Comparison of ENCODE assay signal across 9 cellular contexts in the genomic region with DNA sequence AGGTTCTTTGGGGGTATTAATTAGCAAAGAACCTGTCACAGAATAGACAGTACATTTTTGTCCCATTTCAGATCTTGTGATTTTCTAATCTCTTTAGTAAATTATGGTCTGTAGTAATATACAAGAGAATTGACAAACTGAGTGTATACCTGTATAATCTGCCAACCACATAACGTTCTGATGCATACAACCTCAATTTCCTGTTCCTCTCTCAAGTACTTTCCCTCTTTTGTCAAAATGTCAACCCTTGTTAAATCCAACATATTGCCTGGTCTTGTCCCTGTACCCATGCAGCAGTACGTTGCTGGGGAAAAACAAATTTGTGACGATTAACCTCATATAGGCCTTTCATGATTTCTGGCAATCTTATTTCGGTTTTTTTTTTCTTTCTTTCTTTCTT. TPM values are rescaled to one million over a fixed set of nuclear protein-coding genes. Genes with fewer than 3 reads are reported as not detected.
DNase-seq lines count a peak whose midpoint lies in the region; ATAC-seq and TF ChIP-seq lines count a peak whose summit lies in the region.
"Had no signal": no experiment of that assay in that cellular context is flagged by ENCODE, and none has a peak within 500 bp of the region (broad histone marks: within the 10 kb centered on the region; RNA-seq: fewer than 3 reads in every experiment).

No MANE protein-coding gene starts in this region.

- peak overlapping the region; percentile 62 for H3K27ac ChIP-seq in hepatocyte
- H3K27ac ChIP-seq in suprapubic skin, result no peak overlapping the region

- no peak for TF ChIP-seq EP300 in suprapubic skin (IDR thresholded peaks at IDR 0.05)

- ATAC-seq in WTC11, result no peak
- ATAC-seq in GM21390 (IDR thresholded peaks at IDR 0.05; ENCODE audit: unreplicated experiment), result no peak

- H3K27me3 ChIP-seq in hepatocyte (no peaks in the 10 kb centered on the region), suprapubic skin (no peaks in the 10 kb centered on the region)

- CTCF ChIA-PET in WTC11 (lab: Charles Lee), result no interaction called here

- no peak for DNase-seq in activated naive CD4-positive, alpha-beta T cell (lab: John Stamatoyannopoulos, UW)
- DNase-seq in WTC11 (ENCODE audit: low spot score) (no peak), hepatocyte (ENCODE audit: low spot score) (no peak), suprapubic skin (ENCODE audit: low spot score in 2 of 2) (no peak), NCI-H526 treated with DMSO at 0.1 percent for 48 hours (lab: John Stamatoyannopoulos, UW) (no peak)
- DNase-seq in stimulated activated CD4-positive, alpha-beta T cell treated with anti-CD3 and anti-CD28 coated beads, Interleukin-4, amount 100 ng/mL, for 1 hour, result no peak
- DNase-seq: NK-92 treated with Interleukin-12 subunit alpha and Interleukin-12 subunit beta, amount 100 ng/mL, for 24 hours had no signal

- H3K9me2 ChIP-seq in hepatocyte (replicated peaks; ENCODE audit: insufficient read depth), result no peaks in the 10 kb centered on the region

- H3K4me2 ChIP-seq in hepatocyte, result peak overlapping the region; percentile 79

- H3K27me3 Mint-ChIP-seq in activated naive CD4-positive, alpha-beta T cell treated with anti-CD3 and anti-CD28 coated beads, Interleukin-2, amount 50 U/mL, for 24 hours, result no peaks in the 10 kb centered on the region
- H3K27me3 Mint-ChIP-seq in WTC11 (ENCODE audit: low read depth), result peaks cover 21% of the 10 kb centered on the region

- peak overlapping the region; percentile 95 for H3K27ac Mint-ChIP-seq in activated naive CD4-positive, alpha-beta T cell treated with anti-CD3 and anti-CD28 coated beads, Interleukin-2, amount 50 U/mL, for 24 hours
- H3K27ac Mint-ChIP-seq in WTC11, result no peak overlapping the region

- H3K36me3 Mint-ChIP-seq in activated naive CD4-positive, alpha-beta T cell treated with anti-CD3 and anti-CD28 coated beads, Interleukin-2, amount 50 U/mL, for 24 hours, result peaks cover 2% of the 10 kb centered on the region
- H3K36me3 Mint-ChIP-seq in WTC11, result no peaks in the 10 kb centered on the region

- H3K79me2 ChIP-seq in hepatocyte, result peaks cover 61% of the 10 kb centered on the region

- no peaks in the 10 kb centered on the region for H3K9me3 Mint-ChIP-seq in activated naive CD4-positive, alpha-beta T cell treated with anti-CD3 and anti-CD28 coated beads, Interleukin-2, amount 50 U/mL, for 24 hours
- H3K9me3 Mint-ChIP-seq in WTC11, result no peaks in the 10 kb centered on the region

- no peak overlapping the region for H3K4me3 Mint-ChIP-seq in activated naive CD4-positive, alpha-beta T cell treated with anti-CD3 and anti-CD28 coated beads, Interleukin-2, amount 50 U/mL, for 24 hours
- peak overlapping the region; percentile 98 for H3K4me3 Mint-ChIP-seq in WTC11

- whole genome bisulfite sequencing in hepatocyte (ENCODE audit: low lambda C conversion rate, missing lambda C conversion rate), result 91% methylated on average over 4 of the region's 4 CpGs
- WGBS in suprapubic skin, result 69% methylated on average over 4 of the region's 4 CpGs

- no peak overlapping the region for H2AFZ ChIP-seq in hepatocyte

- H3K36me3 ChIP-seq in hepatocyte (replicated peaks; ENCODE audit: insufficient read depth, low read depth), result no peaks in the 10 kb centered on the region
- H3K36me3 ChIP-seq in suprapubic skin, result peaks cover 10% of the 10 kb centered on the region

- TF ChIP-seq CTCF in WTC11 (IDR thresholded peaks at IDR 0.05) (no peak), hepatocyte (IDR thresholded peaks at IDR 0.05; ENCODE audit: poor library complexity) (no peak), suprapubic skin (IDR thresholded peaks at IDR 0.05) (no peak)

- POLR2A ChIA-PET in WTC11 (lab: Charles Lee), result no interaction called here

- H3K9me3 ChIP-seq in hepatocyte (ENCODE audit: low read depth) (no peaks in the 10 kb centered on the region), suprapubic skin (no peaks in the 10 kb centered on the region)

- no peak for TF ChIP-seq POLR2A in suprapubic skin (IDR thresholded peaks at IDR 0.05)

- H3K4me1 ChIP-seq in hepatocyte (ENCODE audit: insufficient read depth) (peaks cover 6% of the 10 kb centered on the region), suprapubic skin (peaks cover 20% of the 10 kb centered on the region)

- no peaks in the 10 kb centered on the region for H4K20me1 ChIP-seq in hepatocyte (ENCODE audit: insufficient read depth, poor library complexity, severe bottlenecking)

- H3K4me1 Mint-ChIP-seq in activated naive CD4-positive, alpha-beta T cell treated with anti-CD3 and anti-CD28 coated beads, Interleukin-2, amount 50 U/mL, for 24 hours, result peaks cover 31% of the 10 kb centered on the region
- peaks cover 21% of the 10 kb centered on the region for H3K4me1 Mint-ChIP-seq in WTC11

- H3K4me3 ChIP-seq in hepatocyte, result no peak overlapping the region
- peak overlapping the region; percentile 68 for H3K4me3 ChIP-seq in suprapubic skin

TF ChIP-seq in WTC11, 78 proteins besides CTCF, POLR2A, EP300 and RAD21:
- TF ChIP-seq, protein P1, sequence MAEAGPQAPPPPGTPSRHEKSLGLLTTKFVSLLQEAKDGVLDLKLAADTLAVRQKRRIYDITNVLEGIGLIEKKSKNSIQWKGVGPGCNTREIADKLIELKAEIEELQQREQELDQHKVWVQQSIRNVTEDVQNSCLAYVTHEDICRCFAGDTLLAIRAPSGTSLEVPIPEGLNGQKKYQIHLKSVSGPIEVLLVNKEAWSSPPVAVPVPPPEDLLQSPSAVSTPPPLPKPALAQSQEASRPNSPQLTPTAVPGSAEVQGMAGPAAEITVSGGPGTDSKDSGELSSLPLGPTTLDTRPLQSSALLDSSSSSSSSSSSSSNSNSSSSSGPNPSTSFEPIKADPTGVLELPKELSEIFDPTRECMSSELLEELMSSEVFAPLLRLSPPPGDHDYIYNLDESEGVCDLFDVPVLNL (CRISPR knock-in tag; IDR thresholded peaks at IDR 0.05; ENCODE audit: borderline replicate concordance, low read depth), result no peak
- no peak for TF ChIP-seq FOXK1 (CRISPR knock-in tag; IDR thresholded peaks at IDR 0.05)
- TF ChIP-seq, protein P2, sequence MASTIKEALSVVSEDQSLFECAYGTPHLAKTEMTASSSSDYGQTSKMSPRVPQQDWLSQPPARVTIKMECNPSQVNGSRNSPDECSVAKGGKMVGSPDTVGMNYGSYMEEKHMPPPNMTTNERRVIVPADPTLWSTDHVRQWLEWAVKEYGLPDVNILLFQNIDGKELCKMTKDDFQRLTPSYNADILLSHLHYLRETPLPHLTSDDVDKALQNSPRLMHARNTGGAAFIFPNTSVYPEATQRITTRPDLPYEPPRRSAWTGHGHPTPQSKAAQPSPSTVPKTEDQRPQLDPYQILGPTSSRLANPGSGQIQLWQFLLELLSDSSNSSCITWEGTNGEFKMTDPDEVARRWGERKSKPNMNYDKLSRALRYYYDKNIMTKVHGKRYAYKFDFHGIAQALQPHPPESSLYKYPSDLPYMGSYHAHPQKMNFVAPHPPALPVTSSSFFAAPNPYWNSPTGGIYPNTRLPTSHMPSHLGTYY (CRISPR knock-in tag; IDR thresholded peaks at IDR 0.05), result no peak
- TF ChIP-seq CREM (CRISPR knock-in tag; IDR thresholded peaks at IDR 0.05), result no peak
- no peak for TF ChIP-seq JAZF1 (CRISPR knock-in tag; IDR thresholded peaks at IDR 0.05)
- no peak for TF ChIP-seq NFATC4 (CRISPR knock-in tag; IDR thresholded peaks at IDR 0.05)
- TF ChIP-seq ZNF232 (CRISPR knock-in tag; IDR thresholded peaks at IDR 0.05), result no peak
- TF ChIP-seq, protein P3, sequence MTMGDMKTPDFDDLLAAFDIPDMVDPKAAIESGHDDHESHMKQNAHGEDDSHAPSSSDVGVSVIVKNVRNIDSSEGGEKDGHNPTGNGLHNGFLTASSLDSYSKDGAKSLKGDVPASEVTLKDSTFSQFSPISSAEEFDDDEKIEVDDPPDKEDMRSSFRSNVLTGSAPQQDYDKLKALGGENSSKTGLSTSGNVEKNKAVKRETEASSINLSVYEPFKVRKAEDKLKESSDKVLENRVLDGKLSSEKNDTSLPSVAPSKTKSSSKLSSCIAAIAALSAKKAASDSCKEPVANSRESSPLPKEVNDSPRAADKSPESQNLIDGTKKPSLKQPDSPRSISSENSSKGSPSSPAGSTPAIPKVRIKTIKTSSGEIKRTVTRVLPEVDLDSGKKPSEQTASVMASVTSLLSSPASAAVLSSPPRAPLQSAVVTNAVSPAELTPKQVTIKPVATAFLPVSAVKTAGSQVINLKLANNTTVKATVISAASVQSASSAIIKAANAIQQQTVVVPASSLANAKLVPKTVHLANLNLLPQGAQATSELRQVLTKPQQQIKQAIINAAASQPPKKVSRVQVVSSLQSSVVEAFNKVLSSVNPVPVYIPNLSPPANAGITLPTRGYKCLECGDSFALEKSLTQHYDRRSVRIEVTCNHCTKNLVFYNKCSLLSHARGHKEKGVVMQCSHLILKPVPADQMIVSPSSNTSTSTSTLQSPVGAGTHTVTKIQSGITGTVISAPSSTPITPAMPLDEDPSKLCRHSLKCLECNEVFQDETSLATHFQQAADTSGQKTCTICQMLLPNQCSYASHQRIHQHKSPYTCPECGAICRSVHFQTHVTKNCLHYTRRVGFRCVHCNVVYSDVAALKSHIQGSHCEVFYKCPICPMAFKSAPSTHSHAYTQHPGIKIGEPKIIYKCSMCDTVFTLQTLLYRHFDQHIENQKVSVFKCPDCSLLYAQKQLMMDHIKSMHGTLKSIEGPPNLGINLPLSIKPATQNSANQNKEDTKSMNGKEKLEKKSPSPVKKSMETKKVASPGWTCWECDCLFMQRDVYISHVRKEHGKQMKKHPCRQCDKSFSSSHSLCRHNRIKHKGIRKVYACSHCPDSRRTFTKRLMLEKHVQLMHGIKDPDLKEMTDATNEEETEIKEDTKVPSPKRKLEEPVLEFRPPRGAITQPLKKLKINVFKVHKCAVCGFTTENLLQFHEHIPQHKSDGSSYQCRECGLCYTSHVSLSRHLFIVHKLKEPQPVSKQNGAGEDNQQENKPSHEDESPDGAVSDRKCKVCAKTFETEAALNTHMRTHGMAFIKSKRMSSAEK (CRISPR knock-in tag; IDR thresholded peaks at IDR 0.05; ENCODE audit: borderline replicate concordance), result no peak

RNA-seq across cellular contexts. Expression of a gene that starts 1.1 kb away (rescaled TPM):
- total RNA-seq in WTC11 (2021) (9.1 to 9.7 TPM (median 9.5 TPM) in 3 replicates), hepatocyte (20.0 and 20.6 TPM in 2 replicates), suprapubic skin (10 to 100 TPM; 24.1 to 36.4 (median 29.4) TPM)
- 19.9 and 24.4 TPM in 2 replicates for polyA plus RNA-seq in hepatocyte

RNA-seq across cellular contexts. Expression of a gene that starts 1.3 kb away (rescaled TPM):
- total RNA-seq in WTC11 (2021) (4.4 to 7.0 TPM (median 6.2 TPM) in 3 replicates), hepatocyte (11.5 and 14.9 TPM in 2 replicates), suprapubic skin (10 to 100 TPM; 16.5 to 41.2 (median 19.2) TPM)
- 9.7 and 13.0 TPM in 2 replicates for polyA plus RNA-seq in hepatocyte
